Comparison of ENCODE assay signal across 16 cellular contexts in genomic region chr22:49770454-49771265, GRCh38. TPM values are rescaled to one million over a fixed set of nuclear protein-coding genes. Genes with fewer than 3 reads are reported as not detected.
A peak's percentile ranks its signal among the peaks of the same experiment; 100 is the strongest.
DNase-seq lines count a peak whose midpoint lies in the region; ATAC-seq and TF ChIP-seq lines count a peak whose summit lies in the region.
"Had no signal": no experiment of that assay in that cellular context is flagged by ENCODE, and none has a peak within 500 bp of the region (broad histone marks: within the 10 kb centered on the region; RNA-seq: fewer than 3 reads in every experiment).

No MANE protein-coding gene starts in this region.

- no peak overlapping the region for H3K9ac ChIP-seq in HUES48 (ENCODE audit: low read depth, low read length)

- peak overlapping the region; percentile 51; the same call in 1 of the 2 replicates for H3K4me3 ChIP-seq in HUES48 (ENCODE audit: low read depth, low read length)
- no peak overlapping the region for H3K4me3 ChIP-seq in osteoblast (ENCODE audit: insufficient read depth, low read length)
- H3K4me3 ChIP-seq: suprapubic skin had no signal

- H4K20me1 ChIP-seq in osteoblast (ENCODE audit: insufficient read depth, low read length), result peaks cover 15% of the 10 kb centered on the region

- no peaks in the 10 kb centered on the region for H3K4me1 ChIP-seq in HUES48 (ENCODE audit: control insufficient read depth, insufficient read depth, low read length)
- H3K4me1 ChIP-seq in osteoblast (ENCODE audit: insufficient read depth, low read length), result no peaks in the 10 kb centered on the region
- H3K4me1 ChIP-seq: suprapubic skin had no signal

- H3K27ac ChIP-seq in HUES48 (ENCODE audit: low read depth, low read length) (no peak overlapping the region), osteoblast (ENCODE audit: low read depth, low read length) (no peak overlapping the region)
- H3K27ac ChIP-seq: suprapubic skin had no signal

- H3K36me3 ChIP-seq in HUES48 (ENCODE audit: control insufficient read depth, insufficient read depth, low read length) (peaks cover 29% of the 10 kb centered on the region), osteoblast (ENCODE audit: insufficient read depth, low read length) (peaks cover 30% of the 10 kb centered on the region)

- H3K27me3 ChIP-seq in HUES48 (ENCODE audit: control insufficient read depth, insufficient read depth, low read length) (no peaks in the 10 kb centered on the region), osteoblast (ENCODE audit: insufficient read depth, low read length) (no peaks in the 10 kb centered on the region)
- H3K27me3 ChIP-seq: suprapubic skin had no signal

- H3K4me2 ChIP-seq in osteoblast (ENCODE audit: insufficient read depth, low read length), result no peak overlapping the region

- ATAC-seq in HG02763 (IDR thresholded peaks at IDR 0.05; ENCODE audit: unreplicated experiment), result no peak
- no peak for ATAC-seq in GM21390 (IDR thresholded peaks at IDR 0.05; ENCODE audit: unreplicated experiment)
- ATAC-seq in HG02885 (IDR thresholded peaks at IDR 0.05; ENCODE audit: poor library complexity, unreplicated experiment), result no peak
- ATAC-seq: sciatic nerve had no signal

- H3K79me2 ChIP-seq in osteoblast (ENCODE audit: insufficient read depth, low read length), result peaks cover 3% of the 10 kb centered on the region

- TF ChIP-seq CTCF in osteoblast (IDR thresholded peaks at IDR 0.05; ENCODE audit: extremely low read depth, low read depth, low read length), result no peak

- no peak overlapping the region for H2AFZ ChIP-seq in osteoblast (ENCODE audit: low read length)

- peak; percentile 7 for DNase-seq in activated CD8-positive, alpha-beta memory T cell treated with anti-CD3 and anti-CD28 coated beads, Interleukin-2, amount 50 U/mL, for 4 hours
- no peak for DNase-seq in activated CD8-positive, alpha-beta memory T cell treated with anti-CD3 and anti-CD28 coated beads, Interleukin-2, amount 50 U/mL, for 48 hours
- DNase-seq in cerebellar cortex (ENCODE audit: low spot score) (peak; percentile 33), osteoblast (ENCODE audit: insufficient read length, low spot score, missing footprints) (peak; percentile 70)
- DNase-seq: activated CD4-positive, alpha-beta T cell treated with anti-CD3 and anti-CD28 coated beads, Interleukin-2, amount 50 U/mL, for 1 hour; erythroblast; NCI-H1694 treated with DMSO at 0.1 percent for 48 hours; nephron progenitor cell; stimulated activated CD4-positive, alpha-beta T cell treated with anti-CD3 and anti-CD28 coated beads, Interleukin-2, amount 100 ng/mL, for 24 hours; T1000 had no signal

- H3K9me3 ChIP-seq in HUES48 (ENCODE audit: control insufficient read depth, insufficient read depth, low read length) (peaks cover 3% of the 10 kb centered on the region), osteoblast (ENCODE audit: low read depth, low read length) (no peaks in the 10 kb centered on the region)

RNA-seq across cellular contexts. Expression of gene BRD1, which starts 57.0 kb away (rescaled TPM):
- 23.5 and 25.9 TPM in 2 replicates for total RNA-seq in osteoblast
